8 cellular contexts compared by ENCODE assay signal in the genomic region with DNA sequence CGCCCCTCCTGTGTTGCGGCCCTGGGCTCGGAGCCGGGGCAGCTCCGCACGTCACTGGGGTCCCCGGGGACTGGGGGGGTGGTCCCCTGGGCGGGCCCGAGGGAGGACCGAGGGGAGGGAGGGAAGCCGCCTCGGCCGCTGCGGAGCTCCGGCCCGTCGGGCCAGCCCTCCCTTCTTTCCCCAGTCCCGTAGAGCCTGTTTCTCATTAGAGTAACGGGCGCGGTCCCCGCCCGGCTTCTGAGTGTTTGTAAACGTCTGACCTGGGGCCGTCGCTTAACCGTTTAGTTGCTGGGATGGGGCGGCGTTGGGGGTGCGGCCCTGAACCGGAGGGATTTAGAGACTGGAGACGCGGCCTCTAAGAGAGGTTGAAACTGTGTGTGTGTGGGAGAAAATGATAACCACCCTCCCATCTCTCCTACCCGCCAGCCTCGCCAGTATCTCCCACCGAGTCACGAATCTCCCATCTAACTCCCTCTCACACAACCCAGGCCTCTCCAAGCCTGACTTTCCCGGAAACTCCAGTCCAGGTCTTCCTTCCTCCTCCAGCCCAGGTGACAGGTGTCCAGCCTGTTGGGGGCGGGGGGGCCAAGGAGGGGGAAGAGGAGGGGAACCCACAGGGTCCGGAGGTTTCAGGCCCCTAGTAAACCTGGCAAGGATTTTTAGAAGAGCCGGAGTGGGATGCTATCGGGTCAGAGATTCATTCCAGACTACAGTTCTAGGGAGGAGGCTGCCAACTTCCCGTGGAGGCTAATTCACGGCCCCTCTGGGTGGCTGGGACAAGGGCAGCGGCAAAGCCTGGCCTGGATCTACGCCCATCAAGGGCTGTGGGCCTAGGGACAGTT. TPM values are rescaled to one million over a fixed set of nuclear protein-coding genes. Genes with fewer than 3 reads are reported as not detected.
A peak's percentile ranks its signal among the peaks of the same experiment; 100 is the strongest.
DNase-seq lines count a peak whose midpoint lies in the region; FAIRE-seq and TF ChIP-seq lines count a peak whose summit lies in the region.

No MANE protein-coding gene starts in this region.

- H3K4me1 ChIP-seq in GM23248 (ENCODE audit: insufficient read depth) (peaks cover 36% of the 10 kb centered on the region), KMS-11 (ENCODE audit: low read depth, poor library complexity, severe bottlenecking) (peaks cover 14% of the 10 kb centered on the region), colonic mucosa (peaks cover 9% of the 10 kb centered on the region), kidney (ENCODE audit: control insufficient read depth in 1 of 2, insufficient read depth in 1 of 2, low read depth in 1 of 2, low read length in 2 of 2) (peaks cover 5 to 12% of the 10 kb centered on the region in 2 donors), smooth muscle cell (ENCODE audit: low read depth) (peaks cover 18% of the 10 kb centered on the region)

- TF ChIP-seq POLR2A in Raji (IDR thresholded peaks at IDR 0.05; ENCODE audit: insufficient read depth, low read depth, low read length), result peak; percentile 40; the same call in 1 of the 2 replicates

- H4K20me1 ChIP-seq in GM23248 (ENCODE audit: insufficient read depth), result no peaks in the 10 kb centered on the region
- no peaks in the 10 kb centered on the region for H4K20me1 ChIP-seq in KMS-11 (ENCODE audit: insufficient read depth)
- peaks cover 24% of the 10 kb centered on the region for H4K20me1 ChIP-seq in smooth muscle cell (ENCODE audit: low read depth)

- intact Hi-C loops in colonic mucosa (cut with DNase I) (loop anchor here (2.0 to 5.0 kb wide), 2 partner anchors 35 to 64 kb away; no protein-coding TSS in a partner anchor), kidney (cut with DNase I) (no loop called here)

- H2AFZ ChIP-seq in GM23248, result peak overlapping the region; percentile 78
- H2AFZ ChIP-seq in KMS-11 (ENCODE audit: low read depth), result peak overlapping the region; percentile 88
- H2AFZ ChIP-seq in smooth muscle cell (ENCODE audit: low read depth), result peak overlapping the region; percentile 81

- H3K27ac ChIP-seq in GM23248 (peak overlapping the region; percentile 99), KMS-11 (peak overlapping the region; percentile 64), colonic mucosa (peak overlapping the region; percentile 72), kidney (ENCODE audit: low read depth in 2 of 2, low read length in 2 of 2) (peak overlapping the region; percentile 92 to 93), smooth muscle cell (ENCODE audit: low read depth) (peak overlapping the region; percentile 97)

- peak overlapping the region; percentile 95 for H3K4me2 ChIP-seq in GM23248 (ENCODE audit: unreplicated experiment)
- peak overlapping the region; percentile 46 for H3K4me2 ChIP-seq in KMS-11
- H3K4me2 ChIP-seq in smooth muscle cell, result peak overlapping the region; percentile 100

- in situ Hi-C loops in GM23248 (cut with MboI), result no loop called here

- FAIRE-seq in kidney (lab: Jason Lieb, UNC), result no peak

- H3F3A ChIP-seq in GM23248 (ENCODE audit: insufficient read depth) (peaks cover 12% of the 10 kb centered on the region), smooth muscle cell (ENCODE audit: low read depth) (peaks cover 11% of the 10 kb centered on the region)

- peak; percentile 50 for DNase-seq in activated CD4-positive, alpha-beta T cell treated with anti-CD3 and anti-CD28 coated beads for 48 hours
- DNase-seq in activated CD4-positive, alpha-beta T cell treated with anti-CD3 and anti-CD28 coated beads, Interleukin-2, amount 50 U/mL, for 1 hour, result no peak
- peak; percentile 98 for DNase-seq in GM23248
- peak; percentile 97 for DNase-seq in colonic mucosa
- peak; percentile 97 for DNase-seq in kidney
- peak; percentile 77 for DNase-seq in smooth muscle cell (lab: John Stamatoyannopoulos, UW; ENCODE audit: unreplicated experiment)

- WGBS in GM23248 (ENCODE audit: low coverage in 1 of 2, low lambda C conversion rate in 2 of 2, missing lambda C conversion rate in 2 of 2), 2 experiments, result 1 to 2% methylated on average over 20 to 45 of the region's 46 CpGs
- 1% methylated on average over 45 of the region's 46 CpGs for WGBS in smooth muscle cell (ENCODE audit: low lambda C conversion rate)

- H3K4me3 ChIP-seq in GM23248 (peak overlapping the region; percentile 98), KMS-11 (IDR thresholded peaks at IDR 0.05; ENCODE audit: insufficient read depth, low read depth, low read length) (no peak overlapping the region), colonic mucosa (peak overlapping the region; percentile 42), kidney (ENCODE audit: low read length in 2 of 2) (peak overlapping the region; percentile 57 to 72), smooth muscle cell (peak overlapping the region; percentile 99)

- H3K36me3 ChIP-seq in GM23248 (ENCODE audit: low read depth), result 0 out of 2 replicates have a peak, but pooled peaks cover 5% of the 10 kb centered on the region
- no peaks in the 10 kb centered on the region for H3K36me3 ChIP-seq in KMS-11 (ENCODE audit: insufficient read depth)
- H3K36me3 ChIP-seq in colonic mucosa, result no peaks in the 10 kb centered on the region
- H3K36me3 ChIP-seq in kidney (ENCODE audit: control insufficient read depth in 1 of 2, insufficient read depth in 2 of 2, low read length in 2 of 2), result no peaks in the 10 kb centered on the region
- H3K36me3 ChIP-seq in smooth muscle cell (ENCODE audit: low read depth), result no peaks in the 10 kb centered on the region

- H3K9me3 ChIP-seq in GM23248 (ENCODE audit: low read depth) (no peaks in the 10 kb centered on the region), colonic mucosa (no peaks in the 10 kb centered on the region), kidney (ENCODE audit: control insufficient read depth in 1 of 2, low read length in 2 of 2) (no peaks in the 10 kb centered on the region), smooth muscle cell (replicated peaks; ENCODE audit: low read depth) (no peaks in the 10 kb centered on the region)

- H3K27me3 ChIP-seq in GM23248 (replicated peaks; ENCODE audit: insufficient read depth), result no peaks in the 10 kb centered on the region
- H3K27me3 ChIP-seq in KMS-11 (ENCODE audit: insufficient read depth, low read depth), result no peaks in the 10 kb centered on the region
- H3K27me3 ChIP-seq in colonic mucosa, result no peaks in the 10 kb centered on the region
- H3K27me3 ChIP-seq in smooth muscle cell (ENCODE audit: low read depth), result no peaks in the 10 kb centered on the region

- TF ChIP-seq CTCF in KMS-11 (conservative IDR thresholded peaks at IDR 0.05; ENCODE audit: low read depth, low read length), result no peak
- no peak for TF ChIP-seq CTCF in colonic mucosa (IDR thresholded peaks at IDR 0.05)
- no peak for TF ChIP-seq CTCF in kidney (IDR thresholded peaks at IDR 0.05; ENCODE audit: borderline replicate concordance, extremely low read depth, insufficient read depth)
- TF ChIP-seq CTCF in smooth muscle cell (IDR thresholded peaks at IDR 0.05; ENCODE audit: borderline replicate concordance, insufficient read depth, poor library complexity, severe bottlenecking), result no peak

- H3K79me2 ChIP-seq in GM23248 (ENCODE audit: insufficient read depth), result peaks cover 32% of the 10 kb centered on the region
- H3K79me2 ChIP-seq in KMS-11 (ENCODE audit: insufficient read depth, low read depth), result no peaks in the 10 kb centered on the region
- H3K79me2 ChIP-seq in smooth muscle cell (ENCODE audit: low read depth), result peaks cover 4% of the 10 kb centered on the region

- H3K9me2 ChIP-seq in GM23248 (ENCODE audit: insufficient read depth), result no peaks in the 10 kb centered on the region

- H3K9ac ChIP-seq in GM23248, result peak overlapping the region; percentile 100
- peak overlapping the region; percentile 35; the same call in 1 of the 2 replicates for H3K9ac ChIP-seq in KMS-11
- peak overlapping the region; percentile 32 to 89 for H3K9ac ChIP-seq in colonic mucosa (ENCODE audit: low read depth in 2 of 2, low read length in 2 of 2)
- H3K9ac ChIP-seq in kidney (ENCODE audit: low read length in 2 of 2), result peak overlapping the region; percentile 54 to 82
- peak overlapping the region; percentile 87 for H3K9ac ChIP-seq in smooth muscle cell (ENCODE audit: low read depth)

RNA-seq across cellular contexts. Expression of gene NFATC4, which starts 1.1 kb away (rescaled TPM):
- 96.9 and 113 TPM in 2 replicates for total RNA-seq in GM23248 (2014; rRNA removed; shearing (Covaris generic))
- polyA plus RNA-seq in GM23248 (2016; fragmentation: Nextera tagmentation; extraction: Ambion mirVana) (75.6 and 84.8 TPM in 2 replicates), kidney (ENCODE audit: insufficient read depth, low read depth, low replicate concordance) (38.9 TPM), smooth muscle cell (84.7 and 93.3 TPM in 2 replicates)
- total RNA-seq in colonic mucosa (10 to 100 TPM; 11.2 to 24.0 TPM), kidney (45.3 TPM), smooth muscle cell (40.1 and 44.6 TPM in 2 replicates)

RNA-seq across cellular contexts. Expression of gene RIPK3, which starts 27.1 kb away (rescaled TPM):
- total RNA-seq in GM23248 (2014; rRNA removed; shearing (Covaris generic)), result 2.2 and 5.3 TPM in 2 replicates
- polyA plus RNA-seq in GM23248 (2016; fragmentation: Nextera tagmentation; extraction: Ambion mirVana), result 5.1 and 5.3 TPM in 2 replicates
- 10 to 100 TPM; 30.1 to 38.2 TPM for total RNA-seq in colonic mucosa
- 19.5 TPM for total RNA-seq in kidney
- 5.1 TPM for polyA plus RNA-seq in kidney (ENCODE audit: insufficient read depth, low read depth, low replicate concordance)
- 1.3 and 1.6 TPM in 2 replicates for total RNA-seq in smooth muscle cell
- 1.2 TPM in 1 of 2 replicates, not detected in the other for polyA plus RNA-seq in smooth muscle cell

RNA-seq across cellular contexts. Expression of gene NYNRIN, which starts 31.9 kb away (rescaled TPM):
- 3.7 and 4.4 TPM in 2 replicates for total RNA-seq in GM23248 (2014; rRNA removed; shearing (Covaris generic))
- 2.2 and 2.5 TPM in 2 replicates for polyA plus RNA-seq in GM23248 (2016; fragmentation: Nextera tagmentation; extraction: Ambion mirVana)
- 10 to 100 TPM; 13.0 to 26.7 TPM for total RNA-seq in colonic mucosa
- total RNA-seq in kidney, result 12.1 TPM
- polyA plus RNA-seq in kidney (ENCODE audit: insufficient read depth, low read depth, low replicate concordance), result 4.4 TPM
- total RNA-seq in smooth muscle cell, result 38.0 and 41.1 TPM in 2 replicates
- 29.5 and 30.3 TPM in 2 replicates for polyA plus RNA-seq in smooth muscle cell

RNA-seq across cellular contexts. Expression of gene ADCY4, which starts 32.0 kb away (rescaled TPM):
- total RNA-seq in GM23248 (2014; rRNA removed; shearing (Covaris generic)), result 0.22 and 0.38 TPM in 2 replicates
- polyA plus RNA-seq in GM23248 (2016; fragmentation: Nextera tagmentation; extraction: Ambion mirVana) (0.20 and 0.38 TPM in 2 replicates), kidney (ENCODE audit: insufficient read depth, low read depth, low replicate concordance) (19.2 TPM), smooth muscle cell (0.66 TPM in 1 of 2 replicates, not detected in the other)
- total RNA-seq in colonic mucosa (10 to 100 TPM in 1 of 2 donors, 1 to 10 TPM in 1; 6.7 to 10.2 TPM), kidney (57.5 TPM), smooth muscle cell (0.13 and 0.45 TPM in 2 replicates)

RNA-seq across cellular contexts. Expression of gene LTB4R, which starts 55.6 kb away (rescaled TPM):
- 1.4 and 2.4 TPM in 2 replicates for total RNA-seq in GM23248 (2014; rRNA removed; shearing (Covaris generic))
- polyA plus RNA-seq in GM23248 (2016; fragmentation: Nextera tagmentation; extraction: Ambion mirVana) (0.41 and 1.1 TPM in 2 replicates), kidney (ENCODE audit: insufficient read depth, low read depth, low replicate concordance) (4.6 TPM), smooth muscle cell (1.6 and 3.2 TPM in 2 replicates)
- total RNA-seq in colonic mucosa (1 to 10 TPM; 1.5 to 4.0 TPM), kidney (9.3 TPM), smooth muscle cell (2.7 and 2.8 TPM in 2 replicates)

Comparison
In these comparisons a context has a peak if more than half of its experiments do, and no peak if none do; other contexts are left out.
1. H3K4me2 ChIP-seq: peak in every context shown above with its lines; median percentile 100 in smooth muscle cell; 95 in GM23248; 46 in KMS-11.
2. H3K9ac ChIP-seq: peak in every context shown above with its lines; median percentile 100 in GM23248; 87 in smooth muscle cell; 68 in kidney; 60 in colonic mucosa; 35 in KMS-11.